ENCODE assay signal across 17 cellular contexts in genomic region chr2:60891175-60891574, GRCh38.
A peak's percentile ranks its signal among the peaks of the same experiment; 100 is the strongest.
DNase-seq lines count a peak whose midpoint lies in the region; ATAC-seq lines count a peak whose summit lies in the region.
"Had no signal": no experiment of that assay in that cellular context is flagged by ENCODE, and none has a peak within 500 bp of the region (broad histone marks: within the 10 kb centered on the region; RNA-seq: fewer than 3 reads in every experiment).

No MANE protein-coding gene starts in this region.

- no peaks in the 10 kb centered on the region for H3K27me3 Mint-ChIP-seq in effector memory CD8-positive, alpha-beta T cell
- H3K27me3 Mint-ChIP-seq: type B pancreatic cell had no signal

- DNase-seq in stimulated activated CD4-positive, alpha-beta T cell treated with anti-CD3 and anti-CD28 coated beads, Interleukin-4, amount 100 ng/mL, for 24 hours, result peak; percentile 18
- no peak for DNase-seq in stimulated activated CD4-positive, alpha-beta T cell treated with anti-CD3 and anti-CD28 coated beads, Interleukin-12 subunit alpha, Interleukin-12 subunit beta, amount 100 ng/mL, for 4 hours
- peak; percentile 27 for DNase-seq in OCI-M1 (lab: John Stamatoyannopoulos, UW)
- DNase-seq in effector memory CD8-positive, alpha-beta T cell, result no peak
- DNase-seq in NCI-H69 (lab: John Stamatoyannopoulos, UW), result no peak
- DNase-seq in activated CD4-positive, CD25-positive, alpha-beta regulatory T cell treated with anti-CD3 and anti-CD28 coated beads, Interleukin-2, amount 50 U/mL, for 72 hours, result no peak
- DNase-seq in NCI-H187 (lab: John Stamatoyannopoulos, UW), result no peak
- DNase-seq: amniotic stem cell; DND-41; left ventricle myocardium superior; NCI-H1092 treated with DMSO at 0.1 percent for 48 hours; NCI-H524 treated with DMSO at 0.1 percent for 48 hours; PC-9; stimulated activated CD4-positive, alpha-beta T cell treated with anti-CD3 and anti-CD28 coated beads, Interleukin-15, amount 100 ng/mL, for 24 hours; stimulated activated naive CD4-positive, alpha-beta T cell treated with Interleukin-2 at 50 U/mL for 16 hours had no signal

- peak; percentile 50 for ATAC-seq in effector memory CD8-positive, alpha-beta T cell (replicated peaks)
- no peak for ATAC-seq in GM21367 (IDR thresholded peaks at IDR 0.05; ENCODE audit: unreplicated experiment)
- ATAC-seq: left ventricle myocardium superior had no signal

- H3K4me1 Mint-ChIP-seq in effector memory CD8-positive, alpha-beta T cell (ENCODE audit: low read depth in 2 of 2), result peaks cover 19 to 51% of the 10 kb centered on the region in 2 donors

- H3K36me3 Mint-ChIP-seq in effector memory CD8-positive, alpha-beta T cell (ENCODE audit: insufficient read depth), result peaks cover 74% of the 10 kb centered on the region

- H3K27ac Mint-ChIP-seq in effector memory CD8-positive, alpha-beta T cell, result peak overlapping the region in 1 of 2 donors; percentile 71
- H3K27ac Mint-ChIP-seq: type B pancreatic cell had no signal

- peak overlapping the region in 1 of 2 donors; percentile 31 for H3K4me3 Mint-ChIP-seq in effector memory CD8-positive, alpha-beta T cell
- H3K4me3 Mint-ChIP-seq: type B pancreatic cell had no signal

- peaks cover 0 to 3% of the 10 kb centered on the region in 2 donors for H3K9me3 Mint-ChIP-seq in effector memory CD8-positive, alpha-beta T cell
- H3K9me3 Mint-ChIP-seq: type B pancreatic cell had no signal

Comparison
In these comparisons a context has a peak if more than half of its experiments do, and no peak if none do; other contexts are left out.
1. DNase-seq: peak in stimulated activated CD4-positive, alpha-beta T cell treated with anti-CD3 and anti-CD28 coated beads, Interleukin-4, amount 100 ng/mL, for 24 hours (single experiment) and OCI-M1 (single experiment); none in stimulated activated CD4-positive, alpha-beta T cell treated with anti-CD3 and anti-CD28 coated beads, Interleukin-12 subunit alpha, Interleukin-12 subunit beta, amount 100 ng/mL, for 4 hours (single experiment), effector memory CD8-positive, alpha-beta T cell (0 of 3), NCI-H69 (single experiment), activated CD4-positive, CD25-positive, alpha-beta regulatory T cell treated with anti-CD3 and anti-CD28 coated beads, Interleukin-2, amount 50 U/mL, for 72 hours (single experiment) and NCI-H187 (0 of 2).